In the genomic region with DNA sequence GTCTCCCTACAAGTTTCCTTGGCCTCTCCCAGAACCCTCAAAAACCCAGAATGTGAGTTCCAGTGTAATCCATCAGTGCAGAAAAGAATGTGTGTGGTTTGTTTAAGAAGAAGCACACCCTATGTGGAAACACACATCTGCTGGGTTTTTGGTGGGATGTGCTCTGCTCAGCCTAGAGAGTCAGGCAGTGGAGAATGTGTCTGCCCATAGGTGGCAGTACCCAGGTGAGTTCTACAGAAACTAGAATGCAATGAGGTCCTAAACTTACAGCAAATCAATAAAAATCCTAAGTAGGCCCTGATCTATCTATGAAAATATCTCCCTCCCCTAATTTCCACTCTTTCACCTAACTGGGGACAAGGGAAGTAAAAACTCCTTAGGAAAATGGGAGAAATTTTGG, we compare ENCODE assay signal across 19 cellular contexts.
"Had no signal": no experiment of that assay in that cellular context is flagged by ENCODE, and none has a peak within 500 bp of the region (broad histone marks: within the 10 kb centered on the region; RNA-seq: fewer than 3 reads in every experiment).

No MANE protein-coding gene starts in this region.

- H3K4me1 Mint-ChIP-seq: activated CD4-positive, alpha-beta T cell treated with anti-CD3 and anti-CD28 coated beads, Interleukin-2, amount 10 ng/mL, durations not matched to agents 7 days and 5 days had no signal

- ATAC-seq: activated T-cell treated with anti-CD3 and anti-CD28 coated beads, Interleukin-2, amount 50 U/mL, for 72 hours; right cardiac atrium had no signal

- H3K36me3 Mint-ChIP-seq: activated naive CD8-positive, alpha-beta T cell had no signal

- DNase-seq: activated CD4-positive, alpha-beta T cell treated with anti-CD3 and anti-CD28 coated beads, Interleukin-2, amount 10 ng/mL, durations not matched to agents 7 days and 5 days; activated CD8-positive, alpha-beta memory T cell treated with anti-CD3 and anti-CD28 coated beads, Interleukin-2, amount 50 U/mL, for 48 hours; activated gamma-delta T cell treated with Interleukin-2 at 50 U/mL for 16 hours; activated T-cell treated with anti-CD3 and anti-CD28 coated beads, Interleukin-2, amount 50 U/mL, for 72 hours; amniotic stem cell; central memory CD4-positive, alpha-beta T cell; esophagus squamous epithelium; glutamatergic neuron; hypothalamus; right cardiac atrium; small intestine; stimulated activated CD4-positive, alpha-beta T cell treated with anti-CD3 and anti-CD28 coated beads, Interleukin-4, amount 100 ng/mL, for 24 hours; stimulated activated naive CD4-positive, alpha-beta T cell had no signal

- H3K4me3 ChIP-seq: coronary artery, esophagus squamous epithelium, prostate gland, tibial nerve, vagina had no signal

- H3K4me3 Mint-ChIP-seq: activated CD4-positive, alpha-beta T cell treated with anti-CD3 and anti-CD28 coated beads, Interleukin-2, amount 10 ng/mL, durations not matched to agents 7 days and 5 days; activated naive CD8-positive, alpha-beta T cell; activated T-cell treated with anti-CD3 and anti-CD28 coated beads, Interleukin-2, amount 50 U/mL, for 72 hours had no signal

- H3K36me3 ChIP-seq: esophagus squamous epithelium, prostate gland, tibial nerve, vagina had no signal

- FAIRE-seq: small intestine, TTC549 had no signal

- H3K4me1 ChIP-seq: esophagus squamous epithelium, prostate gland, tibial nerve, vagina had no signal

- H3K27me3 ChIP-seq: esophagus squamous epithelium, tibial nerve, vagina had no signal

- H3K27ac Mint-ChIP-seq: activated CD4-positive, alpha-beta T cell treated with anti-CD3 and anti-CD28 coated beads, Interleukin-2, amount 10 ng/mL, durations not matched to agents 7 days and 5 days; activated naive CD8-positive, alpha-beta T cell; activated T-cell treated with anti-CD3 and anti-CD28 coated beads, Interleukin-2, amount 50 U/mL, for 72 hours had no signal

- H3K27ac ChIP-seq: coronary artery, esophagus squamous epithelium, prostate gland, tibial nerve, vagina had no signal

- H3K9me3 Mint-ChIP-seq: activated CD4-positive, alpha-beta T cell treated with anti-CD3 and anti-CD28 coated beads, Interleukin-2, amount 10 ng/mL, durations not matched to agents 7 days and 5 days; activated T-cell treated with anti-CD3 and anti-CD28 coated beads, Interleukin-2, amount 50 U/mL, for 72 hours had no signal

- H3K9me3 ChIP-seq: esophagus squamous epithelium, prostate gland, tibial nerve, vagina had no signal
